Comparison of ENCODE assay signal across 15 cellular contexts in the genomic region with DNA sequence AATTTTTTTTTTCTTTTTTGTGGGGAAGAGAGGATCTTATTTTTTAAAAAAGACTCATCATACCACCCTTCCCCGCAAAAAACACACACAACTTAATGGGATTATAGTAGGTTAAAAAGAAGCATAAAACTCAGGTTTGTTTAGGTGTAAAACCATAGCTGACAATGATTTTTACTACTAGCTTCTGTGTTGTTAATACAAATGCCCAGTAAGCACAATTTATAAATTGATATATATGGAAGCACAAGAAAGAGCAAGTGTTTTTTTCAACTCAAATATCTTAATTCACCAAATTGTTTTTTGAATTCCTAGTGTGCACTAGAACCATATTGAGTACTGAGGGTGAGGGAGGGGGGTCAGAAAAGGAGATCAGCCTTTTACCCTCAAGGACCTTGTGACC. TPM values are rescaled to one million over a fixed set of nuclear protein-coding genes. Genes with fewer than 3 reads are reported as not detected.
A peak's percentile ranks its signal among the peaks of the same experiment; 100 is the strongest.
DNase-seq lines count a peak whose midpoint lies in the region; ATAC-seq and TF ChIP-seq lines count a peak whose summit lies in the region.
"Had no signal": no experiment of that assay in that cellular context is flagged by ENCODE, and none has a peak within 500 bp of the region (broad histone marks: within the 10 kb centered on the region; RNA-seq: fewer than 3 reads in every experiment).

No MANE protein-coding gene starts in this region.

- H3K27me3 Mint-ChIP-seq in stimulated activated naive CD8-positive, alpha-beta T cell treated with anti-CD3 and anti-CD28 coated beads, Interleukin-15, Interleukin-2, amounts not matched to agents 100 ng/mL and 50 ng/mL, for 24 hours: no peaks in the 10 kb centered on the region
- no peaks in the 10 kb centered on the region for H3K27me3 Mint-ChIP-seq in stimulated activated naive CD8-positive, alpha-beta T cell treated with anti-CD3 and anti-CD28 coated beads, Interleukin-15, amount 100 ng/mL, for 72 hours
- no peaks in the 10 kb centered on the region for H3K27me3 Mint-ChIP-seq in activated CD8-positive, alpha-beta T cell treated with anti-CD3 and anti-CD28 coated beads, Interleukin-2, amount 10 ng/mL, durations not matched to agents 7 days and 5 days (ENCODE audit: low read depth)
- H3K27me3 Mint-ChIP-seq in effector memory CD8-positive, alpha-beta T cell: no peaks in the 10 kb centered on the region

- no peaks in the 10 kb centered on the region for H3K9me3 ChIP-seq in ascending aorta
- H3K9me3 ChIP-seq: BE2C had no signal

- no peak for TF ChIP-seq CTCF in ascending aorta (IDR thresholded peaks at IDR 0.05)

- no peak for ATAC-seq in stimulated activated naive CD8-positive, alpha-beta T cell treated with anti-CD3 and anti-CD28 coated beads, Interleukin-15, amount 100 ng/mL, for 72 hours
- no peak for ATAC-seq in activated CD8-positive, alpha-beta T cell treated with anti-CD3 and anti-CD28 coated beads, Interleukin-2, amount 10 ng/mL, durations not matched to agents 7 days and 5 days
- no peak for ATAC-seq in effector memory CD8-positive, alpha-beta T cell (replicated peaks)

- H3K36me3 ChIP-seq in ascending aorta: no peaks in the 10 kb centered on the region
- H3K36me3 ChIP-seq: BE2C had no signal

- peaks cover 84% of the 10 kb centered on the region for H3K4me1 Mint-ChIP-seq in stimulated activated naive CD8-positive, alpha-beta T cell treated with anti-CD3 and anti-CD28 coated beads, Interleukin-15, Interleukin-2, amounts not matched to agents 100 ng/mL and 50 ng/mL, for 24 hours (ENCODE audit: low read depth)
- peaks cover 67% of the 10 kb centered on the region for H3K4me1 Mint-ChIP-seq in stimulated activated naive CD8-positive, alpha-beta T cell treated with anti-CD3 and anti-CD28 coated beads, Interleukin-15, amount 100 ng/mL, for 72 hours
- H3K4me1 Mint-ChIP-seq in activated CD8-positive, alpha-beta T cell treated with anti-CD3 and anti-CD28 coated beads, Interleukin-2, amount 10 ng/mL, durations not matched to agents 7 days and 5 days (ENCODE audit: low read depth): peaks cover 83% of the 10 kb centered on the region
- H3K4me1 Mint-ChIP-seq in effector memory CD8-positive, alpha-beta T cell (ENCODE audit: low read depth in 2 of 2): peaks cover 55 to 76% of the 10 kb centered on the region in 2 donors

- CTCF ChIA-PET in activated CD8-positive, alpha-beta T cell treated with anti-CD3 and anti-CD28 coated beads, Interleukin-2, amount 10 ng/mL, durations not matched to agents 7 days and 5 days (lab: Charles Lee): interaction anchor here (1.0 to 3.1 kb wide), 6 partner anchors 12 to 128 kb away, joined by 3 to 20 read pairs (median 4); no protein-coding TSS in a partner anchor

- H3K27ac ChIP-seq in ascending aorta: no peak overlapping the region

- H3K9me3 Mint-ChIP-seq in stimulated activated naive CD8-positive, alpha-beta T cell treated with anti-CD3 and anti-CD28 coated beads, Interleukin-15, Interleukin-2, amounts not matched to agents 100 ng/mL and 50 ng/mL, for 24 hours: no peaks in the 10 kb centered on the region
- no peaks in the 10 kb centered on the region for H3K9me3 Mint-ChIP-seq in stimulated activated naive CD8-positive, alpha-beta T cell treated with anti-CD3 and anti-CD28 coated beads, Interleukin-15, amount 100 ng/mL, for 72 hours
- H3K9me3 Mint-ChIP-seq in activated CD8-positive, alpha-beta T cell treated with anti-CD3 and anti-CD28 coated beads, Interleukin-2, amount 10 ng/mL, durations not matched to agents 7 days and 5 days (ENCODE audit: insufficient read depth): peaks cover 4% of the 10 kb centered on the region
- no peaks in the 10 kb centered on the region for H3K9me3 Mint-ChIP-seq in effector memory CD8-positive, alpha-beta T cell

- H3K4me3 ChIP-seq in ascending aorta: no peak overlapping the region

- no peak for DNase-seq in stimulated activated naive CD8-positive, alpha-beta T cell treated with anti-CD3 and anti-CD28 coated beads, Interleukin-15, amount 100 ng/mL, for 72 hours
- DNase-seq in activated CD8-positive, alpha-beta T cell treated with anti-CD3 and anti-CD28 coated beads, Interleukin-2, amount 10 ng/mL, durations not matched to agents 7 days and 5 days: no peak
- no peak for DNase-seq in effector memory CD8-positive, alpha-beta T cell
- DNase-seq in medulla oblongata (ENCODE audit: extremely low spot score) (no peak), RPMI8226 (no peak), ascending aorta (ENCODE audit: low spot score in 2 of 2) (no peak)
- DNase-seq: BE2C, DMS 273 treated with DMSO at 0.1 percent for 48 hours, H7, NCI-H1417, NCI-H2029 treated with DMSO at 0.1 percent for 48 hours, NCI-H524 treated with DMSO at 0.1 percent for 48 hours had no signal

- peaks cover 79% of the 10 kb centered on the region for H3K36me3 Mint-ChIP-seq in stimulated activated naive CD8-positive, alpha-beta T cell treated with anti-CD3 and anti-CD28 coated beads, Interleukin-15, Interleukin-2, amounts not matched to agents 100 ng/mL and 50 ng/mL, for 24 hours (ENCODE audit: low read depth)
- H3K36me3 Mint-ChIP-seq in activated CD8-positive, alpha-beta T cell treated with anti-CD3 and anti-CD28 coated beads, Interleukin-2, amount 10 ng/mL, durations not matched to agents 7 days and 5 days (ENCODE audit: low read depth): peaks cover 88% of the 10 kb centered on the region
- peaks cover 82% of the 10 kb centered on the region for H3K36me3 Mint-ChIP-seq in effector memory CD8-positive, alpha-beta T cell (ENCODE audit: insufficient read depth)
- H3K36me3 Mint-ChIP-seq: IgD-negative memory B cell had no signal

- no peaks in the 10 kb centered on the region for H3K27me3 ChIP-seq in ascending aorta
- H3K27me3 ChIP-seq: BE2C had no signal

- H3K27ac Mint-ChIP-seq in stimulated activated naive CD8-positive, alpha-beta T cell treated with anti-CD3 and anti-CD28 coated beads, Interleukin-15, Interleukin-2, amounts not matched to agents 100 ng/mL and 50 ng/mL, for 24 hours: peak overlapping the region; percentile 53
- peak overlapping the region in 1 of 2 donors; percentile 78 for H3K27ac Mint-ChIP-seq in stimulated activated naive CD8-positive, alpha-beta T cell treated with anti-CD3 and anti-CD28 coated beads, Interleukin-15, amount 100 ng/mL, for 72 hours
- no peak overlapping the region for H3K27ac Mint-ChIP-seq in activated CD8-positive, alpha-beta T cell treated with anti-CD3 and anti-CD28 coated beads, Interleukin-2, amount 10 ng/mL, durations not matched to agents 7 days and 5 days
- H3K27ac Mint-ChIP-seq in effector memory CD8-positive, alpha-beta T cell: peak overlapping the region; percentile 9 to 83

- POLR2A ChIA-PET in activated CD8-positive, alpha-beta T cell treated with anti-CD3 and anti-CD28 coated beads, Interleukin-2, amount 10 ng/mL, durations not matched to agents 7 days and 5 days (lab: Charles Lee): no interaction called here

- peak overlapping the region; percentile 45 for H3K4me3 Mint-ChIP-seq in stimulated activated naive CD8-positive, alpha-beta T cell treated with anti-CD3 and anti-CD28 coated beads, Interleukin-15, Interleukin-2, amounts not matched to agents 100 ng/mL and 50 ng/mL, for 24 hours
- H3K4me3 Mint-ChIP-seq in stimulated activated naive CD8-positive, alpha-beta T cell treated with anti-CD3 and anti-CD28 coated beads, Interleukin-15, amount 100 ng/mL, for 72 hours: peak overlapping the region in 1 of 2 donors; percentile 70
- H3K4me3 Mint-ChIP-seq in activated CD8-positive, alpha-beta T cell treated with anti-CD3 and anti-CD28 coated beads, Interleukin-2, amount 10 ng/mL, durations not matched to agents 7 days and 5 days: peak overlapping the region; percentile 3
- H3K4me3 Mint-ChIP-seq in effector memory CD8-positive, alpha-beta T cell: peak overlapping the region; percentile 4 to 59
- H3K4me3 Mint-ChIP-seq: IgD-negative memory B cell had no signal

- H3K4me1 ChIP-seq in ascending aorta: no peaks in the 10 kb centered on the region
- H3K4me1 ChIP-seq: BE2C had no signal

- intact Hi-C loops in ascending aorta (cut with DNase I): no loop called here

RNA-seq across cellular contexts. Expression of a gene that starts 7.0 kb away (rescaled TPM):
- 100 to 1,000 TPM; 154 to 157 TPM for total RNA-seq in activated CD8-positive, alpha-beta T cell treated with anti-CD3 and anti-CD28 coated beads, Interleukin-2, amount 10 ng/mL, durations not matched to agents 7 days and 5 days
- total RNA-seq in ascending aorta: 0.85 TPM
- total RNA-seq: OCI-LY7 had no signal

Comparison
In these comparisons a context has a peak if more than half of its experiments do, and no peak if none do; other contexts are left out.
1. RNA of a gene that starts 7.0 kb away (total RNA-seq): 154 to 157 TPM in activated CD8-positive, alpha-beta T cell treated with anti-CD3 and anti-CD28 coated beads, Interleukin-2, amount 10 ng/mL, durations not matched to agents 7 days and 5 days; 0.85 TPM in ascending aorta (single experiment); every median in the first group is over 10 times any median in the second.